In genomic region chr9:129125478-129125877, GRCh38 we compare ENCODE assay signal across 7 cellular contexts. TPM values are rescaled to one million over a fixed set of nuclear protein-coding genes. Genes with fewer than 3 reads are reported as not detected.
DNase-seq lines count a peak whose midpoint lies in the region; ATAC-seq and TF ChIP-seq lines count a peak whose summit lies in the region.
"Had no signal": no experiment of that assay in that cellular context is flagged by ENCODE, and none has a peak within 500 bp of the region (broad histone marks: within the 10 kb centered on the region; RNA-seq: fewer than 3 reads in every experiment).

No MANE protein-coding gene starts in this region.

- TF ChIP-seq POLR2A in IMR-90 (IDR thresholded peaks at IDR 0.05; ENCODE audit: low read depth, low read length) = no peak

- peaks cover 13% of the 10 kb centered on the region for H4K20me1 ChIP-seq in IMR-90 (ENCODE audit: insufficient read depth, low read length)

- H4K5ac ChIP-seq in IMR-90 (ENCODE audit: low read depth, low read length) = no peak overlapping the region

- no peak overlapping the region for H4K8ac ChIP-seq in IMR-90 (ENCODE audit: low read depth in 2 of 2, low read length in 2 of 2)

- peaks cover 8% of the 10 kb centered on the region; the same call in 1 of the 2 replicates for H3K9me1 ChIP-seq in IMR-90 (ENCODE audit: insufficient read depth, low read length)

- H3K18ac ChIP-seq in IMR-90 (ENCODE audit: low read depth, low read length) = no peak overlapping the region

- no peak overlapping the region for H2BK15ac ChIP-seq in IMR-90 (ENCODE audit: low read depth, low read length)

- H3K9me3 ChIP-seq in IMR-90 (ENCODE audit: control insufficient read depth, insufficient read depth, low read length) = no peaks in the 10 kb centered on the region
- H3K9me3 ChIP-seq: thyroid gland had no signal

- H3K4me3 ChIP-seq in IMR-90 (ENCODE audit: insufficient read depth, low read depth, low read length) = no peak overlapping the region
- H3K4me3 ChIP-seq in choroid plexus epithelial cell (ENCODE audit: low read depth, low read length) = no peak overlapping the region
- H3K4me3 ChIP-seq: thyroid gland had no signal

- in situ Hi-C loops in IMR-90 (cut with MboI; ENCODE audit: low sequenced_read_pairs) = no loop called here

- peaks cover 49% of the 10 kb centered on the region for H3K36me3 Mint-ChIP-seq in stimulated activated memory B cell treated with anti-CD40 and anti-IgM and Interleukin-4, amounts not matched to agents 10 μg/mL and 1 μg/mL and 100 μg/mL, for 72 hours
- peaks cover 30% of the 10 kb centered on the region for H3K36me3 Mint-ChIP-seq in T-cell

- intact Hi-C loops in IMR-90 (cut with micrococcal nuclease) = no loop called here

- DNase-seq in IMR-90 (peak; percentile 91), choroid plexus epithelial cell (ENCODE audit: low read depth) (peak; percentile 98), T-cell (no peak), NOMO-1 treated with dmso at 0.1 percent for 144 hours (lab: John Stamatoyannopoulos, UW; ENCODE audit: unreplicated experiment) (no peak)
- DNase-seq: activated gamma-delta T cell, thyroid gland had no signal

- peaks cover 22% of the 10 kb centered on the region for H3K4me1 Mint-ChIP-seq in stimulated activated memory B cell treated with anti-CD40 and anti-IgM and Interleukin-4, amounts not matched to agents 10 μg/mL and 1 μg/mL and 100 μg/mL, for 72 hours
- no peaks in the 10 kb centered on the region for H3K4me1 Mint-ChIP-seq in T-cell

- H2BK5ac ChIP-seq in IMR-90 (ENCODE audit: low read depth, low read length, poor library complexity, severe bottlenecking) = no peak overlapping the region

- H3K4me1 ChIP-seq in IMR-90 (ENCODE audit: control insufficient read depth, insufficient read depth, low read length) = peaks cover 5% of the 10 kb centered on the region

- 100% methylated on average over 2 of the region's 8 CpGs; no CpG with 5 or more reads in 1 of the 2 experiments for WGBS in IMR-90 (ENCODE audit: extremely low coverage in 2 of 2, insufficient read length in 1 of 2), 2 experiments

- no peak overlapping the region for H2AK9ac ChIP-seq in IMR-90 (replicated peaks; ENCODE audit: low read depth, low read length, poor library complexity)

- POLR2A ChIA-PET in IMR-90 (lab: Charles Lee; ENCODE audit: unreplicated experiment) = interaction anchor here (0.6 kb wide), 1 partner anchor 8 kb away, joined by 3 read pairs; no protein-coding TSS in a partner anchor
- POLR2A ChIA-PET in T-cell (lab: Charles Lee) = interaction anchor here in 1 of 2 donors (0.6 kb wide), 1 partner anchor 790 kb away, joined by 3 read pairs; no protein-coding TSS in a partner anchor

- peaks cover 44% of the 10 kb centered on the region for H3K36me3 ChIP-seq in IMR-90 (ENCODE audit: control insufficient read depth, insufficient read depth, low read length)

- ATAC-seq in IMR-90 (ENCODE audit: low read depth) (peak; percentile 70), T-cell (replicated peaks in 1 of 4) (no peak)
- ATAC-seq in stimulated activated memory B cell treated with anti-CD40 and anti-IgM and Interleukin-4, amounts not matched to agents 10 μg/mL and 1 μg/mL and 100 μg/mL, for 72 hours = peak; percentile 74

- no peak overlapping the region for H3K27ac Mint-ChIP-seq in stimulated activated memory B cell treated with anti-CD40 and anti-IgM and Interleukin-4, amounts not matched to agents 10 μg/mL and 1 μg/mL and 100 μg/mL, for 72 hours
- H3K27ac Mint-ChIP-seq in T-cell = no peak overlapping the region

- H3K27me3 Mint-ChIP-seq in stimulated activated memory B cell treated with anti-CD40 and anti-IgM and Interleukin-4, amounts not matched to agents 10 μg/mL and 1 μg/mL and 100 μg/mL, for 72 hours = no peaks in the 10 kb centered on the region
- no peaks in the 10 kb centered on the region for H3K27me3 Mint-ChIP-seq in T-cell

- TF ChIP-seq CTCF in IMR-90 (conservative IDR thresholded peaks at IDR 0.05; ENCODE audit: low read depth, low read length) = no peak
- TF ChIP-seq CTCF in choroid plexus epithelial cell (conservative IDR thresholded peaks at IDR 0.05; ENCODE audit: low read depth, low read length) = no peak

- H2AK5ac ChIP-seq in IMR-90 (ENCODE audit: low read depth, low read length) = no peak overlapping the region

- dilution Hi-C loops in IMR-90 (cut with HindIII; ENCODE audit: low sequenced_read_pairs, unreplicated experiment) = no loop called here

- no peak overlapping the region for H3K4me3 Mint-ChIP-seq in stimulated activated memory B cell treated with anti-CD40 and anti-IgM and Interleukin-4, amounts not matched to agents 10 μg/mL and 1 μg/mL and 100 μg/mL, for 72 hours
- no peak overlapping the region for H3K4me3 Mint-ChIP-seq in T-cell

- TF ChIP-seq RAD21 in IMR-90 (IDR thresholded peaks at IDR 0.05; ENCODE audit: low read length) = no peak

- no peak overlapping the region for H2BK120ac ChIP-seq in IMR-90 (ENCODE audit: low read depth, low read length)

- no peak overlapping the region for H2AFZ ChIP-seq in IMR-90 (replicated peaks; ENCODE audit: low read length, poor library complexity)

- H3K4ac ChIP-seq in IMR-90 (ENCODE audit: low read depth, low read length) = no peak overlapping the region

- CTCF ChIA-PET in IMR-90 (lab: Yijun Ruan, JAX) = interaction anchor here (1.1 kb wide), 1 partner anchor 16 kb away, joined by 3 read pairs; no protein-coding TSS in a partner anchor
- CTCF ChIA-PET in T-cell (lab: Charles Lee) = interaction anchor here (0.6 to 1.7 kb wide), 2 partner anchors 14 to 501 kb away, joined by 3 to 6 read pairs; no protein-coding TSS in a partner anchor

- H3K79me1 ChIP-seq in IMR-90 (ENCODE audit: low read depth in 1 of 2, low read length in 2 of 2) = peaks cover 19 to 68% of the 10 kb centered on the region in 2 experiments

- no peak overlapping the region for H3K9ac ChIP-seq in IMR-90 (ENCODE audit: low read depth, low read length)

- H2BK20ac ChIP-seq in IMR-90 (ENCODE audit: low read depth, low read length) = no peak overlapping the region

- H3K9me3 Mint-ChIP-seq in stimulated activated memory B cell treated with anti-CD40 and anti-IgM and Interleukin-4, amounts not matched to agents 10 μg/mL and 1 μg/mL and 100 μg/mL, for 72 hours = no peaks in the 10 kb centered on the region
- H3K9me3 Mint-ChIP-seq in T-cell = no peaks in the 10 kb centered on the region

- H3K27ac ChIP-seq in IMR-90 (ENCODE audit: insufficient read depth, low read length) = no peak overlapping the region
- H3K27ac ChIP-seq: thyroid gland had no signal

- H3K27me3 ChIP-seq in IMR-90 (ENCODE audit: control insufficient read depth, insufficient read depth, low read length) = no peaks in the 10 kb centered on the region
- H3K27me3 ChIP-seq: thyroid gland had no signal

- no peak overlapping the region for H3K4me2 ChIP-seq in IMR-90 (ENCODE audit: low read depth, low read length)

- no peak overlapping the region for H3K56ac ChIP-seq in IMR-90 (ENCODE audit: extremely low read depth, insufficient read depth, low read length)

- no peak overlapping the region for H4K91ac ChIP-seq in IMR-90 (ENCODE audit: insufficient read depth, low read depth, low read length)

- H3K14ac ChIP-seq in IMR-90 (replicated peaks; ENCODE audit: low read depth, low read length) = no peak overlapping the region

- no TSS peak for BruUV-seq in IMR-90 (replicated peaks; lab: Mats Ljungman, UMichigan)

- H3K23ac ChIP-seq in IMR-90 (ENCODE audit: low read depth, low read length) = no peak overlapping the region

TF ChIP-seq in IMR-90, 13 proteins besides CTCF, POLR2A, EP300 and RAD21:
- TF ChIP-seq CEBPB (IDR thresholded peaks at IDR 0.05; ENCODE audit: low read depth, low read length) (peak; percentile 77), BHLHE40 (IDR thresholded peaks at IDR 0.05; ENCODE audit: low read depth, low read length) (0 out of 2 replicates have a peak, but pooled peaks have one; percentile 4), FOS (IDR thresholded peaks at IDR 0.05; ENCODE audit: low read depth, low read length) (0 out of 2 replicates have a peak, but pooled peaks have one; percentile 8), RCOR1 (IDR thresholded peaks at IDR 0.05; ENCODE audit: insufficient replicate concordance, low read length) (no peak)

RNA-seq across cellular contexts. Expression of gene PTPA, which starts 14.3 kb away (rescaled TPM):
- total RNA-seq in IMR-90 (2012; rRNA removed) (93.6 and 124 TPM in 2 replicates), T-cell (10 to 100 TPM; 51.3 to 71.5 (median 65.5) TPM)
- 141 and 149 TPM in 2 replicates for polyA plus RNA-seq in IMR-90 (2012; rRNA removed)
- polyA plus RNA-seq in IMR-90 (2012; cell fraction: cytosol; rRNA removed) = 88.4 and 129 TPM in 2 replicates
- polyA plus RNA-seq in IMR-90 (2012; cell fraction: nucleus; rRNA removed; ENCODE audit: low replicate concordance) = 78.9 and 134 TPM in 2 replicates

RNA-seq across cellular contexts. Expression of gene CRAT, which starts 14.9 kb away (rescaled TPM):
- 18.8 and 19.7 TPM in 2 replicates for total RNA-seq in IMR-90 (2012; rRNA removed)
- 41.6 and 44.2 TPM in 2 replicates for polyA plus RNA-seq in IMR-90 (2012; rRNA removed)
- 27.4 and 55.2 TPM in 2 replicates for polyA plus RNA-seq in IMR-90 (2012; cell fraction: cytosol; rRNA removed)
- polyA plus RNA-seq in IMR-90 (2012; cell fraction: nucleus; rRNA removed; ENCODE audit: low replicate concordance) = 55.4 and 116 TPM in 2 replicates
- 10 to 100 TPM in 4 of 5 donors, 1 to 10 TPM in 1; 6.6 to 17.5 (median 13.9) TPM for total RNA-seq in T-cell

RNA-seq across cellular contexts. Expression of gene DOLPP1, which starts 44.6 kb away (rescaled TPM):
- 6.7 and 7.0 TPM in 2 replicates for total RNA-seq in IMR-90 (2012; rRNA removed)
- 16.5 and 17.1 TPM in 2 replicates for polyA plus RNA-seq in IMR-90 (2012; rRNA removed)
- polyA plus RNA-seq in IMR-90 (2012; cell fraction: cytosol; rRNA removed) = 15.2 and 19.2 TPM in 2 replicates
- 8.7 and 13.8 TPM in 2 replicates for polyA plus RNA-seq in IMR-90 (2012; cell fraction: nucleus; rRNA removed; ENCODE audit: low replicate concordance)
- total RNA-seq in T-cell = 10 to 100 TPM in 3 of 5 donors, 1 to 10 TPM in 2; 5.1 to 14.4 (median 11.8) TPM

RNA-seq across cellular contexts. Expression of gene IER5L, which starts 52.6 kb away (rescaled TPM):
- total RNA-seq in IMR-90 (2012; rRNA removed) (12.5 and 14.4 TPM in 2 replicates), T-cell (1 to 10 TPM; 1.3 to 7.7 (median 6.7) TPM)
- polyA plus RNA-seq in IMR-90 (2012; rRNA removed) = 13.4 and 21.0 TPM in 2 replicates
- polyA plus RNA-seq in IMR-90 (2012; cell fraction: cytosol; rRNA removed) = 12.4 and 35.8 TPM in 2 replicates
- polyA plus RNA-seq in IMR-90 (2012; cell fraction: nucleus; rRNA removed; ENCODE audit: low replicate concordance) = 13.1 and 28.4 TPM in 2 replicates

Comparison
In these comparisons a context has a peak if more than half of its experiments do, and no peak if none do; other contexts are left out.
1. ATAC-seq: peak in IMR-90 (single experiment) and stimulated activated memory B cell treated with anti-CD40 and anti-IgM and Interleukin-4, amounts not matched to agents 10 μg/mL and 1 μg/mL and 100 μg/mL, for 72 hours (single experiment); none in T-cell (0 of 4).
2. DNase-seq: peak in IMR-90 (single experiment) and choroid plexus epithelial cell (single experiment); none in T-cell (0 of 34) and NOMO-1 treated with dmso at 0.1 percent for 144 hours (single experiment).